ENCODE assay signal across 8 cellular contexts in genomic region chr19:43555185-43555770, GRCh38. TPM values are rescaled to one million over a fixed set of nuclear protein-coding genes. Genes with fewer than 3 reads are reported as not detected.
DNase-seq lines count a peak whose midpoint lies in the region; ATAC-seq and TF ChIP-seq lines count a peak whose summit lies in the region.

No MANE protein-coding gene starts in this region.

- peak; percentile 86 for TF ChIP-seq CTCF in AG09319 (IDR thresholded peaks at IDR 0.05; ENCODE audit: low read depth, low read length)
- peak; percentile 93 for TF ChIP-seq CTCF in GM20000 (IDR thresholded peaks at IDR 0.05; ENCODE audit: extremely low read depth, missing control alignments)

- DNase-seq in AG09319 (ENCODE audit: extremely low read depth, low read depth) (no peak), GM20000 (ENCODE audit: low spot score) (peak; percentile 83), NCI-H748 treated with DMSO at 0.1 percent for 48 hours (lab: John Stamatoyannopoulos, UW) (peak; percentile 64), dermis blood vessel endothelial cell (peak; percentile 87), medulla oblongata (ENCODE audit: extremely low spot score) (peak; percentile 88)
- DNase-seq in activated CD4-positive, alpha-beta T cell treated with anti-CD3 and anti-CD28 coated beads, Interleukin-2, amount 50 U/mL, for 4 hours: peak; percentile 83 to 85
- peak; percentile 62 to 69 for DNase-seq in stimulated activated CD8-positive, alpha-beta memory T cell treated with anti-CD3 and anti-CD28 coated beads, Interleukin-2, amount 100 ng/mL, for 1 hour (ENCODE audit: low read depth in 2 of 2)

- ATAC-seq in GM21360 (IDR thresholded peaks at IDR 0.05; ENCODE audit: unreplicated experiment): no peak

RNA-seq across cellular contexts. Expression of gene XRCC1, which starts 20.0 kb away (rescaled TPM):
- 16.8 and 18.6 TPM in 2 replicates for total RNA-seq in dermis blood vessel endothelial cell

RNA-seq across cellular contexts. Expression of gene PINLYP, which starts 20.3 kb away (rescaled TPM):
- total RNA-seq in dermis blood vessel endothelial cell: 0.68 and 3.7 TPM in 2 replicates

RNA-seq across cellular contexts. Expression of gene ZNF575, which starts 22.3 kb away (rescaled TPM):
- 0.23 TPM in 1 of 2 replicates, not detected in the other for total RNA-seq in dermis blood vessel endothelial cell

RNA-seq across cellular contexts. Expression of gene ETHE1, which starts 28.3 kb away (rescaled TPM):
- total RNA-seq in dermis blood vessel endothelial cell: 102 and 104 TPM in 2 replicates

RNA-seq across cellular contexts. Expression of gene IRGQ, which starts 40.7 kb away (rescaled TPM):
- 27.2 and 34.6 TPM in 2 replicates for total RNA-seq in dermis blood vessel endothelial cell
